19 cellular contexts compared by ENCODE assay signal in genomic region chr2:67641709-67642397, GRCh38.
DNase-seq lines count a peak whose midpoint lies in the region; ATAC-seq and TF ChIP-seq lines count a peak whose summit lies in the region.
"Had no signal": no experiment of that assay in that cellular context is flagged by ENCODE, and none has a peak within 500 bp of the region (broad histone marks: within the 10 kb centered on the region; RNA-seq: fewer than 3 reads in every experiment).

No MANE protein-coding gene starts in this region.

- ATAC-seq in GM18505 (IDR thresholded peaks at IDR 0.05; ENCODE audit: unreplicated experiment): no peak
- ATAC-seq: activated CD4-positive, alpha-beta T cell treated with anti-CD3 and anti-CD28 coated beads for 36 hours; activated T-helper 17 cell treated with anti-CD3 and anti-CD28 coated beads, Interleukin-2, amount 50 U/mL, for 72 hours; naive thymus-derived CD4-positive, alpha-beta T cell; stimulated activated naive B cell treated with anti-CD40 and anti-IgM and Interleukin-4, amounts not matched to agents 10 μg/mL and 1 μg/mL and 100 μg/mL, for 72 hours had no signal

- no peaks in the 10 kb centered on the region for H3K27me3 Mint-ChIP-seq in nephron (ENCODE audit: low read depth)
- H3K27me3 Mint-ChIP-seq: activated CD4-positive, alpha-beta T cell treated with anti-CD3 and anti-CD28 coated beads for 36 hours; stimulated activated naive B cell treated with anti-CD40 and anti-IgM and Interleukin-4, amounts not matched to agents 10 μg/mL and 1 μg/mL and 100 μg/mL, for 72 hours had no signal

- H3K4me1 Mint-ChIP-seq in nephron: peaks cover 38% of the 10 kb centered on the region
- H3K4me1 Mint-ChIP-seq: activated CD4-positive, alpha-beta T cell treated with anti-CD3 and anti-CD28 coated beads for 36 hours; activated T-helper 17 cell treated with anti-CD3 and anti-CD28 coated beads, Interleukin-2, amount 50 U/mL, for 72 hours; stimulated activated naive B cell treated with anti-CD40 and anti-IgM and Interleukin-4, amounts not matched to agents 10 μg/mL and 1 μg/mL and 100 μg/mL, for 72 hours had no signal

- H3K9me3 Mint-ChIP-seq in nephron: no peaks in the 10 kb centered on the region

- peak overlapping the region in 2 of 3 experiments; percentile 0 to 31 for H3K4me3 Mint-ChIP-seq in nephron
- H3K4me3 Mint-ChIP-seq: activated CD4-positive, alpha-beta T cell treated with anti-CD3 and anti-CD28 coated beads for 36 hours; activated T-helper 17 cell treated with anti-CD3 and anti-CD28 coated beads, Interleukin-2, amount 50 U/mL, for 72 hours; immature natural killer cell; naive thymus-derived CD4-positive, alpha-beta T cell; stimulated activated naive B cell treated with anti-CD40 and anti-IgM and Interleukin-4, amounts not matched to agents 10 μg/mL and 1 μg/mL and 100 μg/mL, for 72 hours had no signal

- TF ChIP-seq CTCF in nephron (IDR thresholded peaks at IDR 0.05; ENCODE audit: unreplicated experiment in 3 of 3): no peak

- TF ChIP-seq POLR2A in GM18505 (IDR thresholded peaks at IDR 0.05; ENCODE audit: borderline replicate concordance, extremely low read depth, insufficient read depth, insufficient read length): no peak

- H3K36me3 Mint-ChIP-seq in nephron (ENCODE audit: low read depth): no peaks in the 10 kb centered on the region
- H3K36me3 Mint-ChIP-seq: immature natural killer cell had no signal

- H3K27ac Mint-ChIP-seq in nephron: peak overlapping the region; percentile 22 to 94 (median 88)
- H3K27ac Mint-ChIP-seq: activated CD4-positive, alpha-beta T cell treated with anti-CD3 and anti-CD28 coated beads for 36 hours; activated T-helper 17 cell treated with anti-CD3 and anti-CD28 coated beads, Interleukin-2, amount 50 U/mL, for 72 hours; immature natural killer cell; naive thymus-derived CD4-positive, alpha-beta T cell; stimulated activated naive B cell treated with anti-CD40 and anti-IgM and Interleukin-4, amounts not matched to agents 10 μg/mL and 1 μg/mL and 100 μg/mL, for 72 hours had no signal

- DNase-seq in NCI-H748 (lab: John Stamatoyannopoulos, UW; ENCODE audit: unreplicated experiment): peak; percentile 15
- no peak for DNase-seq in NCI-H748 treated with DMSO at 0.1 percent for 48 hours (lab: John Stamatoyannopoulos, UW)
- peak; percentile 31 to 43 for DNase-seq in NCI-H526 (lab: John Stamatoyannopoulos, UW)
- peak; percentile 18 for DNase-seq in epithelial cell of prostate (ENCODE audit: low read depth, low spot score)
- DNase-seq in iPS-NIHi11 (ENCODE audit: low spot score): no peak
- no peak for DNase-seq in MV-4-11 (lab: John Stamatoyannopoulos, UW)
- DNase-seq: activated CD4-positive, alpha-beta T cell treated with anti-CD3 and anti-CD28 coated beads for 36 hours; head of caudate nucleus; immature natural killer cell; KG1; naive thymus-derived CD4-positive, alpha-beta T cell; NCI-H2081 treated with DMSO at 0.1 percent for 48 hours; ovary; stimulated activated naive B cell treated with anti-CD40 and anti-IgM and Interleukin-4, amounts not matched to agents 10 μg/mL and 1 μg/mL and 100 μg/mL, for 72 hours had no signal

- no peak overlapping the region for H3K27ac ChIP-seq in epithelial cell of prostate
- H3K27ac ChIP-seq: cardiac muscle cell, esophagus muscularis mucosa, ovary had no signal

Comparison
In these comparisons a context has a peak if more than half of its experiments do, and no peak if none do; other contexts are left out.
1. DNase-seq: peak in NCI-H748 (single experiment), NCI-H526 (2 of 2) and epithelial cell of prostate (single experiment); none in NCI-H748 treated with DMSO at 0.1 percent for 48 hours (single experiment), iPS-NIHi11 (single experiment) and MV-4-11 (single experiment).